ENCODE assay signal across 1 cellular context in genomic region chr19:18239303-18239702, GRCh38.
TF ChIP-seq lines count a peak whose summit lies in the region.

No MANE protein-coding gene starts in this region.

TF ChIP-seq in K562, 482 proteins besides CTCF, POLR2A, EP300 and RAD21 (continued from another document):
- no peak for TF ChIP-seq ZBTB2 (IDR thresholded peaks at IDR 0.05)
